Comparison of ENCODE assay signal across 26 cellular contexts in the genomic region with DNA sequence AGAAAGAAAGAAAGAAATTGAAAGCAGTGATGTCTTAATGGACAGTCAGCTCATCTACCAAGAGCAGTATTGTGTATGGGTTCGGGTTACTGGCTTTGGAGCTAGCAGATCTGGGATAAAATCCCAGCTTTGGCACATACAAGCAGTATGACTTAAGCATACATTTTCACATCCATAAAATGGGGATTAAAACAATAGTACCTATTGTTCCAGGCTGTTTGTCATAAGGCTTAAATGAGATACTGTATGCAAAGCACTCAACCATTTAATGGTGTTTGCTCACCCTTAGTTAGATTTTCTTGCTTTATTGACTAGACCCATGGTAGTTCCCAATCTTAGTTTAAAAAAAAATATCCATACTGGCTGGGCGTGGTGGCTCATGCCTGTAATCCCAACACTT.
"Had no signal": no experiment of that assay in that cellular context is flagged by ENCODE, and none has a peak within 500 bp of the region (broad histone marks: within the 10 kb centered on the region; RNA-seq: fewer than 3 reads in every experiment).

No MANE protein-coding gene starts in this region.

- ATAC-seq: stimulated activated effector memory CD8-positive, alpha-beta T cell treated with anti-CD3 and anti-CD28 coated beads, Interleukin-12 subunit alpha, Interleukin-12 subunit beta, amount 100 ng/mL, for 72 hours; stimulated activated memory B cell treated with anti-CD40 and anti-IgM and Interleukin-4, amounts not matched to agents 10 μg/mL and 1 μg/mL and 100 μg/mL, for 72 hours; stimulated activated naive B cell treated with anti-CD40 and anti-IgM and Interleukin-4, amounts not matched to agents 10 μg/mL and 1 μg/mL and 100 μg/mL, for 72 hours; stimulated activated naive CD8-positive, alpha-beta T cell treated with anti-CD3 and anti-CD28 coated beads, Interleukin-15, amount 100 ng/mL, for 72 hours; stimulated activated naive CD8-positive, alpha-beta T cell treated with anti-CD3 and anti-CD28 coated beads, Interleukin-15, Interleukin-2, amounts not matched to agents 100 U/mL and 50 U/mL, for 24 hours; upper lobe of right lung had no signal

- H3K4me3 ChIP-seq: stomach, suprapubic skin, testis, thoracic aorta, thyroid gland, tibial artery, tibial nerve, transverse colon, upper lobe of left lung, upper lobe of right lung, uterus, vagina had no signal

- H3K9me3 ChIP-seq: stomach, suprapubic skin, testis, thoracic aorta, thyroid gland, tibial artery, tibial nerve, transverse colon, upper lobe of left lung, upper lobe of right lung, uterus, vagina had no signal

- H3K4me1 ChIP-seq: stomach, testis, thyroid gland, tibial artery, tibial nerve, transverse colon, upper lobe of left lung, upper lobe of right lung, uterus, vagina had no signal

- H3K36me3 ChIP-seq: stomach, suprapubic skin, thoracic aorta, thyroid gland, tibial artery, tibial nerve, transverse colon, upper lobe of left lung, upper lobe of right lung, uterus, vagina had no signal

- DNase-seq: stimulated activated CD4-positive, alpha-beta T cell treated with anti-CD3 and anti-CD28 coated beads, Interleukin-2, amount 100 ng/mL, for 48 hours; stimulated activated CD4-positive, alpha-beta T cell treated with anti-CD3 and anti-CD28 coated beads, Interleukin-4, amount 100 ng/mL, for 1 hour; stimulated activated CD4-positive, alpha-beta T cell treated with anti-CD3 and anti-CD28 coated beads, Interleukin-4, amount 100 ng/mL, for 24 hours; stimulated activated CD4-positive, alpha-beta T cell treated with anti-CD3 and anti-CD28 coated beads, Interleukin-4, amount 100 ng/mL, for 4 hours; stimulated activated CD8-positive, alpha-beta memory T cell treated with anti-CD3 and anti-CD28 coated beads, Interleukin-4, amount 100 ng/mL, for 48 hours; stimulated activated naive B cell treated with anti-CD40 and anti-IgM and Interleukin-4, amounts not matched to agents 10 μg/mL and 1 μg/mL and 100 μg/mL, for 72 hours; stimulated activated naive CD4-positive, alpha-beta T cell; stimulated activated naive CD4-positive, alpha-beta T cell treated with Interleukin-2 at 50 U/mL for 16 hours; stimulated activated naive CD8-positive, alpha-beta T cell treated with anti-CD3 and anti-CD28 coated beads, Interleukin-15, amount 100 ng/mL, for 72 hours; stimulated activated naive CD8-positive, alpha-beta T cell treated with anti-CD3 and anti-CD28 coated beads, Interleukin-15, Interleukin-2, amounts not matched to agents 100 U/mL and 50 U/mL, for 24 hours; stomach; substantia nigra; testis; thyroid gland; tibial artery; transverse colon; trophoblast cell; upper lobe of left lung; upper lobe of right lung; uterus had no signal

- H3K27ac ChIP-seq: stomach, suprapubic skin, testis, thoracic aorta, thyroid gland, tibial artery, tibial nerve, transverse colon, upper lobe of left lung, upper lobe of right lung, uterus, vagina had no signal
